ENCODE assay signal across 6 cellular contexts in genomic region chr3:9690451-9691450, GRCh38. TPM values are rescaled to one million over a fixed set of nuclear protein-coding genes. Genes with fewer than 3 reads are reported as not detected.
A peak's percentile ranks its signal among the peaks of the same experiment; 100 is the strongest.
DNase-seq lines count a peak whose midpoint lies in the region; ATAC-seq, FAIRE-seq and TF ChIP-seq lines count a peak whose summit lies in the region.

No MANE protein-coding gene starts in this region.

- no peaks in the 10 kb centered on the region for H3K9me3 Mint-ChIP-seq in CD8-positive, alpha-beta T cell

- no peak overlapping the region for H3K4me3 ChIP-seq in kidney (ENCODE audit: low read length in 2 of 2)
- no peak overlapping the region for H3K4me3 ChIP-seq in CD8-positive, alpha-beta T cell (ENCODE audit: low read depth, low read length)

- CTCF ChIA-PET in CD8-positive, alpha-beta T cell (lab: Charles Lee) = interaction anchor here (1.4 kb wide), 1 partner anchor 9 kb away, joined by 3 read pairs; no protein-coding TSS in a partner anchor

- intact Hi-C loops in kidney (cut with DNase I) = no loop called here
- intact Hi-C loops in CD8-positive, alpha-beta T cell (cut with DNase I, micrococcal nuclease) = no loop called here

- no peak overlapping the region for H3K27ac Mint-ChIP-seq in CD8-positive, alpha-beta T cell

- peak; percentile 54 for DNase-seq in kidney
- DNase-seq in HTR-8/SVneo (ENCODE audit: insufficient read length, low spot score) = no peak
- DNase-seq in CD8-positive, alpha-beta T cell = no peak
- DNase-seq in activated T-cell treated with anti-CD3 and anti-CD28 coated beads, Interleukin-2, amount 50 U/mL, for 48 hours = no peak

- peak; percentile 82 for ATAC-seq in GM19324 (IDR thresholded peaks at IDR 0.05; ENCODE audit: low FRiP score, unreplicated experiment)
- ATAC-seq in HG03342 (IDR thresholded peaks at IDR 0.05; ENCODE audit: unreplicated experiment) = peak; percentile 98
- ATAC-seq in CD8-positive, alpha-beta T cell = no peak

- no peaks in the 10 kb centered on the region for H3K4me1 Mint-ChIP-seq in CD8-positive, alpha-beta T cell (ENCODE audit: low read depth)

- POLR2A ChIA-PET in CD8-positive, alpha-beta T cell (lab: Charles Lee) = interaction anchor here (1.3 kb wide), 1 partner anchor 42 kb away, joined by 5 read pairs; the partner anchor contains the start of gene MTMR14

- no peak for TF ChIP-seq CTCF in kidney (IDR thresholded peaks at IDR 0.05; ENCODE audit: borderline replicate concordance, extremely low read depth, insufficient read depth)
- no peak for TF ChIP-seq CTCF in CD8-positive, alpha-beta T cell (IDR thresholded peaks at IDR 0.05)

- H3K4me1 ChIP-seq in kidney (ENCODE audit: control insufficient read depth in 1 of 2, insufficient read depth in 1 of 2, low read depth in 1 of 2, low read length in 2 of 2) = no peaks in the 10 kb centered on the region
- H3K4me1 ChIP-seq in CD8-positive, alpha-beta T cell (ENCODE audit: insufficient read depth, low read length) = no peaks in the 10 kb centered on the region

- H3K36me3 Mint-ChIP-seq in CD8-positive, alpha-beta T cell = peaks cover 95% of the 10 kb centered on the region

- H3K27ac ChIP-seq in kidney (ENCODE audit: low read depth in 2 of 2, low read length in 2 of 2) = no peak overlapping the region
- no peak overlapping the region for H3K27ac ChIP-seq in CD8-positive, alpha-beta T cell (ENCODE audit: low read depth, low read length)

- peaks cover 64 to 87% of the 10 kb centered on the region in 2 donors for H3K36me3 ChIP-seq in kidney (ENCODE audit: control insufficient read depth in 1 of 2, insufficient read depth in 2 of 2, low read length in 2 of 2)
- peaks cover 73% of the 10 kb centered on the region for H3K36me3 ChIP-seq in CD8-positive, alpha-beta T cell (ENCODE audit: insufficient read depth, low read length)

- H3K9me3 ChIP-seq in kidney (ENCODE audit: control insufficient read depth in 1 of 2, low read length in 2 of 2) = no peaks in the 10 kb centered on the region
- H3K9me3 ChIP-seq in CD8-positive, alpha-beta T cell (ENCODE audit: low read length) = no peaks in the 10 kb centered on the region

- H3K4me3 Mint-ChIP-seq in CD8-positive, alpha-beta T cell = no peak overlapping the region

- H3K9ac ChIP-seq in kidney (ENCODE audit: low read length in 2 of 2) = no peak overlapping the region

- FAIRE-seq in kidney (lab: Jason Lieb, UNC) = no peak
- FAIRE-seq in HTR-8/SVneo (lab: Jason Lieb, UNC) = no peak

- H3K27me3 Mint-ChIP-seq in CD8-positive, alpha-beta T cell (ENCODE audit: low read depth) = no peaks in the 10 kb centered on the region

- no peaks in the 10 kb centered on the region for H3K27me3 ChIP-seq in CD8-positive, alpha-beta T cell (ENCODE audit: insufficient read depth, low read length)

RNA-seq across cellular contexts. Expression of gene CPNE9, which starts 12.9 kb away (rescaled TPM):
- total RNA-seq in kidney = 0.16 TPM
- polyA plus RNA-seq in kidney (ENCODE audit: insufficient read depth, low read depth, low replicate concordance) = 0.19 TPM
- under 1 TPM in 1 of 2 experiments, not detected in 1; 0.60 TPM for total RNA-seq in CD8-positive, alpha-beta T cell

RNA-seq across cellular contexts. Expression of gene BRPF1, which starts 40.8 kb away (rescaled TPM):
- 22.4 TPM for total RNA-seq in kidney
- polyA plus RNA-seq in kidney (ENCODE audit: insufficient read depth, low read depth, low replicate concordance) = 6.2 TPM
- total RNA-seq in CD8-positive, alpha-beta T cell = 10 to 100 TPM; 22.0 to 25.8 TPM

RNA-seq across cellular contexts. Expression of gene MTMR14, which starts 41.4 kb away (rescaled TPM):
- total RNA-seq in kidney = 44.5 TPM
- polyA plus RNA-seq in kidney (ENCODE audit: insufficient read depth, low read depth, low replicate concordance) = 28.0 TPM
- 100 to 1,000 TPM; 100 to 106 TPM for total RNA-seq in CD8-positive, alpha-beta T cell

RNA-seq across cellular contexts. Expression of gene OGG1, which starts 59.0 kb away (rescaled TPM):
- total RNA-seq in kidney = 31.1 TPM
- 51.6 TPM for polyA plus RNA-seq in kidney (ENCODE audit: insufficient read depth, low read depth, low replicate concordance)
- total RNA-seq in CD8-positive, alpha-beta T cell = 1 to 10 TPM; 4.9 to 7.9 TPM
